Comparison of ENCODE assay signal across 10 cellular contexts in genomic region chr10:19158870-19159269, GRCh38.
"Had no signal": no experiment of that assay in that cellular context is flagged by ENCODE, and none has a peak within 500 bp of the region (broad histone marks: within the 10 kb centered on the region; RNA-seq: fewer than 3 reads in every experiment).

No MANE protein-coding gene starts in this region.

- FAIRE-seq: H1, H54 had no signal

- H3K4me2 ChIP-seq: GM23338 had no signal

- H2AFZ ChIP-seq: GM23338 had no signal

- H3K9me3 ChIP-seq: HAP-1 had no signal

- DNase-seq: GOT3, H7, H9, HCEC 1CT, HFFc6 had no signal

- ATAC-seq: GM23338, HCT116 had no signal

- H3K4me1 ChIP-seq: HAP-1 had no signal

- H3K4me3 ChIP-seq: GM23338, HAP-1 had no signal

- H3K36me3 ChIP-seq: HAP-1 had no signal
